Comparison of ENCODE assay signal across 38 cellular contexts in genomic region chr4:128376303-128376702, GRCh38.
"Had no signal": no experiment of that assay in that cellular context is flagged by ENCODE, and none has a peak within 500 bp of the region (broad histone marks: within the 10 kb centered on the region; RNA-seq: fewer than 3 reads in every experiment).

No MANE protein-coding gene starts in this region.

- DNase-seq: activated B cell treated with CpG ODN at 0.5 μM for 24 hours; activated CD4-positive, alpha-beta memory T cell treated with anti-CD3 and anti-CD28 coated beads for 36 hours; activated CD4-positive, alpha-beta T cell treated with anti-CD3 and anti-CD28 coated beads for 4 hours; activated CD4-positive, alpha-beta T cell treated with anti-CD3 and anti-CD28 coated beads, Interleukin-2, amount 10 ng/mL, durations not matched to agents 24 days and 14 days; activated CD4-positive, alpha-beta T cell treated with anti-CD3 and anti-CD28 coated beads, Interleukin-2, amount 50 U/mL, for 1 hour; activated CD4-positive, alpha-beta T cell treated with anti-CD3 and anti-CD28 coated beads, Interleukin-2, amount 50 U/mL, for 4 hours; activated CD4-positive, CD25-positive, alpha-beta regulatory T cell treated with anti-CD3 and anti-CD28 coated beads, Interleukin-2, amount 50 U/mL, for 72 hours; activated CD8-positive, alpha-beta memory T cell treated with anti-CD3 and anti-CD28 coated beads, Interleukin-2, amount 50 U/mL, for 4 hours; activated CD8-positive, alpha-beta T cell treated with anti-CD3 and anti-CD28 coated beads for 36 hours; activated effector memory CD4-positive, alpha-beta T cell treated with anti-CD3 and anti-CD28 coated beads, Interleukin-2, amount 50 U/mL, for 16 hours; activated gamma-delta T cell treated with Interleukin-2 at 50 U/mL for 16 hours; activated naive CD4-positive, alpha-beta T cell; activated naive CD4-positive, alpha-beta T cell treated with anti-CD3 and anti-CD28 coated beads for 36 hours; activated naive CD4-positive, alpha-beta T cell treated with anti-CD3 and anti-CD28 coated beads, Interleukin-2, amount 50 U/mL, for 16 hours; activated naive CD8-positive, alpha-beta T cell treated with anti-CD3 and anti-CD28 coated beads for 36 hours; activated T-cell treated with anti-CD3 and anti-CD28 coated beads for 4 hours; activated T-cell treated with anti-CD3 and anti-CD28 coated beads, Interleukin-2, amount 50 U/mL, for 1 hour; activated T-cell treated with anti-CD3 and anti-CD28 coated beads, Interleukin-2, amount 50 U/mL, for 4 hours; activated T-cell treated with anti-CD3 and anti-CD28 coated beads, Interleukin-2, amount 50 U/mL, for 72 hours; adrenal gland; amniotic stem cell; aorta; body of pancreas; brain microvascular endothelial cell; central memory CD4-positive, alpha-beta T cell; SW 1271; T-helper 1 cell; T-helper 2 cell; T-helper 9 cell had no signal

- H3K4me1 Mint-ChIP-seq: activated B cell treated with CpG ODN at 0.5 μM for 24 hours; activated CD4-positive, alpha-beta T cell treated with anti-CD3 and anti-CD28 coated beads, Interleukin-2, amount 10 ng/mL, durations not matched to agents 24 days and 14 days; activated naive CD8-positive, alpha-beta T cell treated with anti-CD3 and anti-CD28 coated beads for 36 hours; activated T-helper 17 cell treated with anti-CD3 and anti-CD28 coated beads, Interleukin-2, amount 50 U/mL, for 72 hours had no signal

- H3K27me3 Mint-ChIP-seq: activated B cell treated with CpG ODN at 0.5 μM for 24 hours; activated CD4-positive, alpha-beta memory T cell treated with anti-CD3 and anti-CD28 coated beads for 36 hours; activated CD4-positive, alpha-beta T cell treated with anti-CD3 and anti-CD28 coated beads, Interleukin-2, amount 10 ng/mL, durations not matched to agents 24 days and 14 days; activated CD8-positive, alpha-beta T cell treated with anti-CD3 and anti-CD28 coated beads for 36 hours; activated naive CD8-positive, alpha-beta T cell treated with anti-CD3 and anti-CD28 coated beads for 36 hours; activated T-helper 17 cell treated with anti-CD3 and anti-CD28 coated beads, Interleukin-2, amount 50 U/mL, for 72 hours had no signal

- H3K36me3 ChIP-seq: adrenal gland, brain microvascular endothelial cell, breast epithelium had no signal

- ATAC-seq: activated CD8-positive, alpha-beta T cell treated with anti-CD3 and anti-CD28 coated beads for 36 hours; activated naive CD4-positive, alpha-beta T cell treated with anti-CD3 and anti-CD28 coated beads, Interleukin-2, amount 50 U/mL, for 72 hours; activated T-cell treated with anti-CD3 and anti-CD28 coated beads, Interleukin-2, amount 50 U/mL, for 4 hours; activated T-cell treated with anti-CD3 and anti-CD28 coated beads, Interleukin-2, amount 50 U/mL, for 72 hours; activated T-helper 17 cell treated with anti-CD3 and anti-CD28 coated beads, Interleukin-2, amount 50 U/mL, for 72 hours; body of pancreas had no signal

- H3K9me3 ChIP-seq: body of pancreas had no signal

- H3K27me3 ChIP-seq: adrenal gland, body of pancreas, brain microvascular endothelial cell, breast epithelium had no signal

- H3K4me3 Mint-ChIP-seq: activated B cell treated with CpG ODN at 0.5 μM for 24 hours; activated CD4-positive, alpha-beta memory T cell treated with anti-CD3 and anti-CD28 coated beads for 36 hours; activated CD4-positive, alpha-beta T cell treated with anti-CD3 and anti-CD28 coated beads, Interleukin-2, amount 10 ng/mL, durations not matched to agents 24 days and 14 days; activated CD8-positive, alpha-beta T cell treated with anti-CD3 and anti-CD28 coated beads for 36 hours; activated naive CD4-positive, alpha-beta T cell treated with anti-CD3 and anti-CD28 coated beads for 36 hours; activated naive CD8-positive, alpha-beta T cell treated with anti-CD3 and anti-CD28 coated beads for 36 hours; activated T-cell treated with anti-CD3 and anti-CD28 coated beads, Interleukin-2, amount 50 U/mL, for 4 hours; activated T-cell treated with anti-CD3 and anti-CD28 coated beads, Interleukin-2, amount 50 U/mL, for 72 hours; activated T-helper 1 cell treated with anti-CD3 and anti-CD28 coated beads, Interleukin-12 subunit alpha, Interleukin-12 subunit beta, Interleukin-2, Interleukin-4 antibody, amounts not matched to agents 30 ng/mL and 10 ng/mL and 1 ng/mL, durations not matched to agents 14 hours and 24 hours and 36 hours; activated T-helper 17 cell treated with anti-CD3 and anti-CD28 coated beads, Interleukin-2, amount 50 U/mL, for 72 hours; T-helper 1 cell treated with Interleukin-12 subunit alpha and Interleukin-12 subunit beta and Interleukin-4 antibody, amounts not matched to agents 30 μg/mL and 1 μg/mL, for 36 hours; T-helper 2 cell treated with Interferon-gamma antibody and Interleukin-4, amounts not matched to agents 5 μg/mL and 100 μg/mL, for 36 hours had no signal

- H3K27ac Mint-ChIP-seq: activated B cell treated with CpG ODN at 0.5 μM for 24 hours; activated CD4-positive, alpha-beta memory T cell treated with anti-CD3 and anti-CD28 coated beads for 36 hours; activated CD4-positive, alpha-beta T cell treated with anti-CD3 and anti-CD28 coated beads, Interleukin-2, amount 10 ng/mL, durations not matched to agents 24 days and 14 days; activated CD8-positive, alpha-beta T cell treated with anti-CD3 and anti-CD28 coated beads for 36 hours; activated naive CD4-positive, alpha-beta T cell treated with anti-CD3 and anti-CD28 coated beads for 36 hours; activated naive CD4-positive, alpha-beta T cell treated with anti-CD3 and anti-CD28 coated beads, Interleukin-2, amount 50 U/mL, for 72 hours; activated naive CD8-positive, alpha-beta T cell treated with anti-CD3 and anti-CD28 coated beads for 36 hours; activated T-cell treated with anti-CD3 and anti-CD28 coated beads, Interleukin-2, amount 50 U/mL, for 72 hours; activated T-helper 1 cell treated with anti-CD3 and anti-CD28 coated beads, Interleukin-12 subunit alpha, Interleukin-12 subunit beta, Interleukin-2, Interleukin-4 antibody, amounts not matched to agents 30 ng/mL and 10 ng/mL and 1 ng/mL, durations not matched to agents 14 hours and 24 hours and 36 hours; activated T-helper 17 cell treated with anti-CD3 and anti-CD28 coated beads, Interleukin-2, amount 50 U/mL, for 72 hours; T-helper 1 cell treated with Interleukin-12 subunit alpha and Interleukin-12 subunit beta and Interleukin-4 antibody, amounts not matched to agents 30 μg/mL and 1 μg/mL, for 36 hours; T-helper 2 cell treated with Interferon-gamma antibody and Interleukin-4, amounts not matched to agents 5 μg/mL and 100 μg/mL, for 36 hours had no signal

- H3K27ac ChIP-seq: adrenal gland, body of pancreas, brain microvascular endothelial cell, breast epithelium, VCaP had no signal

- H3K4me1 ChIP-seq: breast epithelium had no signal

- FAIRE-seq: astrocyte, TTC549 had no signal

- H3K4me3 ChIP-seq: adrenal gland, body of pancreas, breast epithelium had no signal
